ENCODE assay signal across 9 cellular contexts in genomic region chr11:75773595-75774353, GRCh38. TPM values are rescaled to one million over a fixed set of nuclear protein-coding genes. Genes with fewer than 3 reads are reported as not detected.
DNase-seq lines count a peak whose midpoint lies in the region; ATAC-seq and TF ChIP-seq lines count a peak whose summit lies in the region.
"Had no signal": no experiment of that assay in that cellular context is flagged by ENCODE, and none has a peak within 500 bp of the region (broad histone marks: within the 10 kb centered on the region; RNA-seq: fewer than 3 reads in every experiment).

No MANE protein-coding gene starts in this region.

- H3K36me3 Mint-ChIP-seq in IgD-negative memory B cell = peaks cover 6% of the 10 kb centered on the region
- H3K36me3 Mint-ChIP-seq: natural killer cell had no signal

- peaks cover 5% of the 10 kb centered on the region for H3K27me3 Mint-ChIP-seq in IgD-negative memory B cell

- H3K4me3 Mint-ChIP-seq in IgD-negative memory B cell = peak overlapping the region; percentile 6 to 61 (median 30)
- H3K4me3 Mint-ChIP-seq: natural killer cell had no signal

- peak; percentile 67 for ATAC-seq in GM18505 (IDR thresholded peaks at IDR 0.05; ENCODE audit: unreplicated experiment)
- peak; percentile 87 for ATAC-seq in GM21529 (IDR thresholded peaks at IDR 0.05; ENCODE audit: unreplicated experiment)

- TF ChIP-seq POLR2A in GM18505 (IDR thresholded peaks at IDR 0.05; ENCODE audit: borderline replicate concordance, extremely low read depth, insufficient read depth, insufficient read length) = no peak

- no peaks in the 10 kb centered on the region for H3K9me3 Mint-ChIP-seq in IgD-negative memory B cell
- H3K9me3 Mint-ChIP-seq: natural killer cell had no signal

- H3K27ac Mint-ChIP-seq in IgD-negative memory B cell = peak overlapping the region; percentile 21 to 91 (median 54)

- DNase-seq in germinal center (ENCODE audit: low spot score) (peak; percentile 78), anterior cingulate cortex (lab: John Stamatoyannopoulos, UW) (no peak), 8988T (no peak), cortex of kidney (lab: John Stamatoyannopoulos, UW) (no peak), NCI-H510A treated with DMSO at 0.1 percent for 48 hours (lab: John Stamatoyannopoulos, UW) (no peak)
- DNase-seq: natural killer cell had no signal

- H3K4me1 Mint-ChIP-seq in IgD-negative memory B cell = peaks cover 34 to 66% (median 49%) of the 10 kb centered on the region in 3 donors

RNA-seq across cellular contexts. Expression of gene DGAT2, which starts 5.2 kb away (rescaled TPM):
- polyA plus RNA-seq in IgD-negative memory B cell = 21.9 TPM

RNA-seq across cellular contexts. Expression of gene UVRAG, which starts 41.2 kb away (rescaled TPM):
- 79.9 TPM for polyA plus RNA-seq in IgD-negative memory B cell

RNA-seq across cellular contexts. Expression of gene MOGAT2, which starts 56.1 kb away (rescaled TPM):
- polyA plus RNA-seq in IgD-negative memory B cell = not detected
